3 cellular contexts compared by ENCODE assay signal in the genomic region with DNA sequence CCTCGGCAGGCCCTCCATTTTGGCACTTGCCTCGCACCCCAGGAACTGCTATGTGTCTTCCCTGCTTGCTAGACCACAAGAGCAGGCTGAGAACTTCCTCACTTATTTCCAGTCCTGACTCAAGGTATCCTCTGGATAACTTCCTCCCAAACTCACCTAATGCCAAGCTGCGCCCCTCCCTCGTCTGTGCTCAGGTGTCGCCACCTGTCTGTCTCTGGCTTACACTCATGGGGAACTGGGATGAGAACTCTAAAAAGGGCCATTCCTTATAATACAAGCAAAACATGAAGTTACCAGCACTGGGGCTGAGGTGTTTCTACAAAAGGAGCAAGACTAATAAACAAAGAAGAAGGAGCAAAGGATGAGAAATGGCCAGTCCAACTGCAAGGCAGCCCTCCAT.
TF ChIP-seq lines count a peak whose summit lies in the region.

No MANE protein-coding gene starts in this region.

TF ChIP-seq in GM23338, 12 proteins besides CTCF, POLR2A, EP300 and RAD21:
- TF ChIP-seq, protein P1, sequence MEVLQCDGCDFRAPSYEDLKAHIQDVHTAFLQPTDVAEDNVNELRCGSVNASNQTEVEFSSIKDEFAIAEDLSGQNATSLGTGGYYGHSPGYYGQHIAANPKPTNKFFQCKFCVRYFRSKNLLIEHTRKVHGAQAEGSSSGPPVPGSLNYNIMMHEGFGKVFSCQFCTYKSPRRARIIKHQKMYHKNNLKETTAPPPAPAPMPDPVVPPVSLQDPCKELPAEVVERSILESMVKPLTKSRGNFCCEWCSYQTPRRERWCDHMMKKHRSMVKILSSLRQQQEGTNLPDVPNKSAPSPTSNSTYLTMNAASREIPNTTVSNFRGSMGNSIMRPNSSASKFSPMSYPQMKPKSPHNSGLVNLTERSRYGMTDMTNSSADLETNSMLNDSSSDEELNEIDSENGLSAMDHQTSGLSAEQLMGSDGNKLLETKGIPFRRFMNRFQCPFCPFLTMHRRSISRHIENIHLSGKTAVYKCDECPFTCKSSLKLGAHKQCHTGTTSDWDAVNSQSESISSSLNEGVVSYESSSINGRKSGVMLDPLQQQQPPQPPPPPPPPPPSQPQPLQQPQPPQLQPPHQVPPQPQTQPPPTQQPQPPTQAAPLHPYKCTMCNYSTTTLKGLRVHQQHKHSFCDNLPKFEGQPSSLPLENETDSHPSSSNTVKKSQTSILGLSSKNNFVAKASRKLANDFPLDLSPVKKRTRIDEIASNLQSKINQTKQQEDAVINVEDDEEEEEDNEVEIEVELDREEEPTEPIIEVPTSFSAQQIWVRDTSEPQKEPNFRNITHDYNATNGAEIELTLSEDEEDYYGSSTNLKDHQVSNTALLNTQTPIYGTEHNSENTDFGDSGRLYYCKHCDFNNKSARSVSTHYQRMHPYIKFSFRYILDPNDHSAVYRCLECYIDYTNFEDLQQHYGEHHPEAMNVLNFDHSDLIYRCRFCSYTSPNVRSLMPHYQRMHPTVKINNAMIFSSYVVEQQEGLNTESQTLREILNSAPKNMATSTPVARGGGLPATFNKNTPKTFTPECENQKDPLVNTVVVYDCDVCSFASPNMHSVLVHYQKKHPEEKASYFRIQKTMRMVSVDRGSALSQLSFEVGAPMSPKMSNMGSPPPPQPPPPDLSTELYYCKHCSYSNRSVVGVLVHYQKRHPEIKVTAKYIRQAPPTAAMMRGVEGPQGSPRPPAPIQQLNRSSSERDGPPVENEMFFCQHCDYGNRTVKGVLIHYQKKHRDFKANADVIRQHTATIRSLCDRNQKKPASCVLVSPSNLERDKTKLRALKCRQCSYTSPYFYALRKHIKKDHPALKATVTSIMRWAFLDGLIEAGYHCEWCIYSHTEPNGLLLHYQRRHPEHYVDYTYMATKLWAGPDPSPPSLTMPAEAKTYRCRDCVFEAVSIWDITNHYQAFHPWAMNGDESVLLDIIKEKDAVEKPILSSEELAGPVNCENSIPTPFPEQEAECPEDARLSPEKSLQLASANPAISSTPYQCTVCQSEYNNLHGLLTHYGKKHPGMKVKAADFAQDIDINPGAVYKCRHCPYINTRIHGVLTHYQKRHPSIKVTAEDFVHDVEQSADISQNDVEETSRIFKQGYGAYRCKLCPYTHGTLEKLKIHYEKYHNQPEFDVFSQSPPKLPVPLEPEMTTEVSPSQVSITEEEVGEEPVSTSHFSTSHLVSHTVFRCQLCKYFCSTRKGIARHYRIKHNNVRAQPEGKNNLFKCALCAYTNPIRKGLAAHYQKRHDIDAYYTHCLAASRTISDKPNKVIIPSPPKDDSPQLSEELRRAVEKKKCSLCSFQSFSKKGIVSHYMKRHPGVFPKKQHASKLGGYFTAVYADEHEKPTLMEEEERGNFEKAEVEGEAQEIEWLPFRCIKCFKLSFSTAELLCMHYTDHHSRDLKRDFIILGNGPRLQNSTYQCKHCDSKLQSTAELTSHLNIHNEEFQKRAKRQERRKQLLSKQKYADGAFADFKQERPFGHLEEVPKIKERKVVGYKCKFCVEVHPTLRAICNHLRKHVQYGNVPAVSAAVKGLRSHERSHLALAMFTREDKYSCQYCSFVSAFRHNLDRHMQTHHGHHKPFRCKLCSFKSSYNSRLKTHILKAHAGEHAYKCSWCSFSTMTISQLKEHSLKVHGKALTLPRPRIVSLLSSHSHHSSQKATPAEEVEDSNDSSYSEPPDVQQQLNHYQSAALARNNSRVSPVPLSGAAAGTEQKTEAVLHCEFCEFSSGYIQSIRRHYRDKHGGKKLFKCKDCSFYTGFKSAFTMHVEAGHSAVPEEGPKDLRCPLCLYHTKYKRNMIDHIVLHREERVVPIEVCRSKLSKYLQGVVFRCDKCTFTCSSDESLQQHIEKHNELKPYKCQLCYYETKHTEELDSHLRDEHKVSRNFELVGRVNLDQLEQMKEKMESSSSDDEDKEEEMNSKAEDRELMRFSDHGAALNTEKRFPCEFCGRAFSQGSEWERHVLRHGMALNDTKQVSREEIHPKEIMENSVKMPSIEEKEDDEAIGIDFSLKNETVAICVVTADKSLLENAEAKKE (CRISPR knock-in tag; IDR thresholded peaks at IDR 0.05), result no peak
- TF ChIP-seq ZNF114 (CRISPR knock-in tag; IDR thresholded peaks at IDR 0.05), result no peak
TF ChIP-seq in GM23338: peak in this region for 0.

TF ChIP-seq in HCT116, 20 proteins besides CTCF, POLR2A, EP300 and RAD21:
- TF ChIP-seq, protein P2, sequence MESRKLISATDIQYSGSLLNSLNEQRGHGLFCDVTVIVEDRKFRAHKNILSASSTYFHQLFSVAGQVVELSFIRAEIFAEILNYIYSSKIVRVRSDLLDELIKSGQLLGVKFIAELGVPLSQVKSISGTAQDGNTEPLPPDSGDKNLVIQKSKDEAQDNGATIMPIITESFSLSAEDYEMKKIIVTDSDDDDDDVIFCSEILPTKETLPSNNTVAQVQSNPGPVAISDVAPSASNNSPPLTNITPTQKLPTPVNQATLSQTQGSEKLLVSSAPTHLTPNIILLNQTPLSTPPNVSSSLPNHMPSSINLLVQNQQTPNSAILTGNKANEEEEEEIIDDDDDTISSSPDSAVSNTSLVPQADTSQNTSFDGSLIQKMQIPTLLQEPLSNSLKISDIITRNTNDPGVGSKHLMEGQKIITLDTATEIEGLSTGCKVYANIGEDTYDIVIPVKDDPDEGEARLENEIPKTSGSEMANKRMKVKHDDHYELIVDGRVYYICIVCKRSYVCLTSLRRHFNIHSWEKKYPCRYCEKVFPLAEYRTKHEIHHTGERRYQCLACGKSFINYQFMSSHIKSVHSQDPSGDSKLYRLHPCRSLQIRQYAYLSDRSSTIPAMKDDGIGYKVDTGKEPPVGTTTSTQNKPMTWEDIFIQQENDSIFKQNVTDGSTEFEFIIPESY (IDR thresholded peaks at IDR 0.05; ENCODE audit: extremely low read depth, insufficient replicate concordance, low read length), result no peak
- TF ChIP-seq SIN3A (IDR thresholded peaks at IDR 0.05; ENCODE audit: low read depth) (no peak), EZH2 (IDR thresholded peaks at IDR 0.05) (no peak), EGR1 (IDR thresholded peaks at IDR 0.05; ENCODE audit: low read depth) (no peak), TCF7L2 (IDR thresholded peaks at IDR 0.05; ENCODE audit: borderline replicate concordance, extremely low read depth, insufficient read depth, insufficient read length) (no peak), ZNF274 (IDR thresholded peaks at IDR 0.05; ENCODE audit: low read depth, low read length) (no peak), SRF (IDR thresholded peaks at IDR 0.05; ENCODE audit: low read depth) (no peak), FOSL1 (IDR thresholded peaks at IDR 0.05; ENCODE audit: low read depth) (no peak), ZFX (IDR thresholded peaks at IDR 0.05) (no peak), SP1 (IDR thresholded peaks at IDR 0.05; ENCODE audit: low read depth) (no peak), JUND (IDR thresholded peaks at IDR 0.05) (no peak)
- TF ChIP-seq, protein P3, sequence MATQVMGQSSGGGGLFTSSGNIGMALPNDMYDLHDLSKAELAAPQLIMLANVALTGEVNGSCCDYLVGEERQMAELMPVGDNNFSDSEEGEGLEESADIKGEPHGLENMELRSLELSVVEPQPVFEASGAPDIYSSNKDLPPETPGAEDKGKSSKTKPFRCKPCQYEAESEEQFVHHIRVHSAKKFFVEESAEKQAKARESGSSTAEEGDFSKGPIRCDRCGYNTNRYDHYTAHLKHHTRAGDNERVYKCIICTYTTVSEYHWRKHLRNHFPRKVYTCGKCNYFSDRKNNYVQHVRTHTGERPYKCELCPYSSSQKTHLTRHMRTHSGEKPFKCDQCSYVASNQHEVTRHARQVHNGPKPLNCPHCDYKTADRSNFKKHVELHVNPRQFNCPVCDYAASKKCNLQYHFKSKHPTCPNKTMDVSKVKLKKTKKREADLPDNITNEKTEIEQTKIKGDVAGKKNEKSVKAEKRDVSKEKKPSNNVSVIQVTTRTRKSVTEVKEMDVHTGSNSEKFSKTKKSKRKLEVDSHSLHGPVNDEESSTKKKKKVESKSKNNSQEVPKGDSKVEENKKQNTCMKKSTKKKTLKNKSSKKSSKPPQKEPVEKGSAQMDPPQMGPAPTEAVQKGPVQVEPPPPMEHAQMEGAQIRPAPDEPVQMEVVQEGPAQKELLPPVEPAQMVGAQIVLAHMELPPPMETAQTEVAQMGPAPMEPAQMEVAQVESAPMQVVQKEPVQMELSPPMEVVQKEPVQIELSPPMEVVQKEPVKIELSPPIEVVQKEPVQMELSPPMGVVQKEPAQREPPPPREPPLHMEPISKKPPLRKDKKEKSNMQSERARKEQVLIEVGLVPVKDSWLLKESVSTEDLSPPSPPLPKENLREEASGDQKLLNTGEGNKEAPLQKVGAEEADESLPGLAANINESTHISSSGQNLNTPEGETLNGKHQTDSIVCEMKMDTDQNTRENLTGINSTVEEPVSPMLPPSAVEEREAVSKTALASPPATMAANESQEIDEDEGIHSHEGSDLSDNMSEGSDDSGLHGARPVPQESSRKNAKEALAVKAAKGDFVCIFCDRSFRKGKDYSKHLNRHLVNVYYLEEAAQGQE (IDR thresholded peaks at IDR 0.05; ENCODE audit: low read depth), result no peak
- TF ChIP-seq, protein P4, sequence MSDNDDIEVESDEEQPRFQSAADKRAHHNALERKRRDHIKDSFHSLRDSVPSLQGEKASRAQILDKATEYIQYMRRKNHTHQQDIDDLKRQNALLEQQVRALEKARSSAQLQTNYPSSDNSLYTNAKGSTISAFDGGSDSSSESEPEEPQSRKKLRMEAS (IDR thresholded peaks at IDR 0.05), result no peak

TF ChIP-seq in H1, 55 proteins besides CTCF, POLR2A, EP300 and RAD21 (continues in another document):
- TF ChIP-seq BRCA1 (IDR thresholded peaks at IDR 0.05; ENCODE audit: low read depth, low read length) (no peak), BCL11A (IDR thresholded peaks at IDR 0.05; ENCODE audit: low read depth in 2 of 2, low read length in 2 of 2) (no peak), POU5F1 (IDR thresholded peaks at IDR 0.05; ENCODE audit: low read depth, low read length) (no peak), RNF2 (IDR thresholded peaks at IDR 0.05; ENCODE audit: borderline replicate concordance, low read depth, low read length, missing control alignments, poor library complexity, severe bottlenecking) (no peak), RXRA (IDR thresholded peaks at IDR 0.05; ENCODE audit: insufficient read depth, low read depth, low read length) (no peak), TEAD4 (IDR thresholded peaks at IDR 0.05; ENCODE audit: low read depth, low read length) (no peak), HDAC6 (IDR thresholded peaks at IDR 0.05; ENCODE audit: low read depth, low read length) (no peak), CEBPB (IDR thresholded peaks at IDR 0.05; ENCODE audit: low read depth, low read length) (no peak), SP2 (IDR thresholded peaks at IDR 0.05; ENCODE audit: low read length) (no peak), PHF8 (conservative IDR thresholded peaks at IDR 0.05; ENCODE audit: low read depth, low read length) (no peak), SIX5 (IDR thresholded peaks at IDR 0.05; ENCODE audit: low read depth, low read length) (no peak), CHD2 (IDR thresholded peaks at IDR 0.05; ENCODE audit: low read length) (no peak), CBX5 (IDR thresholded peaks at IDR 0.05; ENCODE audit: low read depth, low read length) (no peak), SP4 (IDR thresholded peaks at IDR 0.05; ENCODE audit: low read length) (no peak)
- TF ChIP-seq, protein P5, sequence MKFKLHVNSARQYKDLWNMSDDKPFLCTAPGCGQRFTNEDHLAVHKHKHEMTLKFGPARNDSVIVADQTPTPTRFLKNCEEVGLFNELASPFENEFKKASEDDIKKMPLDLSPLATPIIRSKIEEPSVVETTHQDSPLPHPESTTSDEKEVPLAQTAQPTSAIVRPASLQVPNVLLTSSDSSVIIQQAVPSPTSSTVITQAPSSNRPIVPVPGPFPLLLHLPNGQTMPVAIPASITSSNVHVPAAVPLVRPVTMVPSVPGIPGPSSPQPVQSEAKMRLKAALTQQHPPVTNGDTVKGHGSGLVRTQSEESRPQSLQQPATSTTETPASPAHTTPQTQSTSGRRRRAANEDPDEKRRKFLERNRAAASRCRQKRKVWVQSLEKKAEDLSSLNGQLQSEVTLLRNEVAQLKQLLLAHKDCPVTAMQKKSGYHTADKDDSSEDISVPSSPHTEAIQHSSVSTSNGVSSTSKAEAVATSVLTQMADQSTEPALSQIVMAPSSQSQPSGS (IDR thresholded peaks at IDR 0.05; ENCODE audit: low read length), result no peak
- TF ChIP-seq, protein P6, sequence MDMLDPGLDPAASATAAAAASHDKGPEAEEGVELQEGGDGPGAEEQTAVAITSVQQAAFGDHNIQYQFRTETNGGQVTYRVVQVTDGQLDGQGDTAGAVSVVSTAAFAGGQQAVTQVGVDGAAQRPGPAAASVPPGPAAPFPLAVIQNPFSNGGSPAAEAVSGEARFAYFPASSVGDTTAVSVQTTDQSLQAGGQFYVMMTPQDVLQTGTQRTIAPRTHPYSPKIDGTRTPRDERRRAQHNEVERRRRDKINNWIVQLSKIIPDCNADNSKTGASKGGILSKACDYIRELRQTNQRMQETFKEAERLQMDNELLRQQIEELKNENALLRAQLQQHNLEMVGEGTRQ (IDR thresholded peaks at IDR 0.05; ENCODE audit: low read length), result no peak
